In genomic region chr5:53091304-53091703, GRCh38 we compare ENCODE assay signal across 15 cellular contexts. TPM values are rescaled to one million over a fixed set of nuclear protein-coding genes. Genes with fewer than 3 reads are reported as not detected.
A peak's percentile ranks its signal among the peaks of the same experiment; 100 is the strongest.
DNase-seq lines count a peak whose midpoint lies in the region; ATAC-seq, FAIRE-seq and TF ChIP-seq lines count a peak whose summit lies in the region.
"Had no signal": no experiment of that assay in that cellular context is flagged by ENCODE, and none has a peak within 500 bp of the region (broad histone marks: within the 10 kb centered on the region; RNA-seq: fewer than 3 reads in every experiment).

No MANE protein-coding gene starts in this region.

- H3K36me3 Mint-ChIP-seq in activated CD4-positive, alpha-beta T cell treated with anti-CD3 and anti-CD28 coated beads, Interleukin-2, amount 10 ng/mL, durations not matched to agents 24 days and 14 days (ENCODE audit: low read depth): peaks cover 30% of the 10 kb centered on the region
- H3K36me3 Mint-ChIP-seq in naive thymus-derived CD8-positive, alpha-beta T cell: no peaks in the 10 kb centered on the region

- H3K4me1 ChIP-seq in fibroblast of lung (ENCODE audit: control insufficient read depth, extremely low read depth, insufficient read depth, low read length): peaks cover 5% of the 10 kb centered on the region
- H3K4me1 ChIP-seq in skeletal muscle satellite cell (ENCODE audit: control insufficient read depth, insufficient read depth, low read length): peaks cover 8% of the 10 kb centered on the region
- H3K4me1 ChIP-seq: testis had no signal

- TF ChIP-seq CTCF in RWPE1 (conservative IDR thresholded peaks at IDR 0.05; ENCODE audit: low read depth) (no peak), fibroblast of lung (conservative IDR thresholded peaks at IDR 0.05 in 1 of 2, IDR thresholded peaks at IDR 0.05 in 1 of 2; ENCODE audit: low read depth in 1 of 2, low read length in 2 of 2) (peak; percentile 10 to 12)

- POLR2A ChIA-PET in RWPE1 (lab: Yijun Ruan, JAX; ENCODE audit: low non-redundant PET): no interaction called here
- POLR2A ChIA-PET in naive thymus-derived CD8-positive, alpha-beta T cell (lab: Charles Lee): no interaction called here

- peaks cover 38% of the 10 kb centered on the region for H3K4me1 Mint-ChIP-seq in activated CD4-positive, alpha-beta T cell treated with anti-CD3 and anti-CD28 coated beads, Interleukin-2, amount 10 ng/mL, durations not matched to agents 24 days and 14 days
- H3K4me1 Mint-ChIP-seq in naive thymus-derived CD8-positive, alpha-beta T cell: peaks cover 5 to 9% (median 7%) of the 10 kb centered on the region in 4 donors

- H3K9ac ChIP-seq in fibroblast of lung (ENCODE audit: insufficient read depth, low read length) (no peak overlapping the region), skeletal muscle satellite cell (ENCODE audit: low read depth, low read length) (no peak overlapping the region)

- H4K20me1 ChIP-seq in fibroblast of lung (ENCODE audit: control insufficient read depth, extremely low read depth, insufficient read depth, low read length): no peaks in the 10 kb centered on the region

- H3K36me3 ChIP-seq in fibroblast of lung (ENCODE audit: control insufficient read depth, insufficient read depth, low read length) (peaks cover 4% of the 10 kb centered on the region), skeletal muscle satellite cell (ENCODE audit: insufficient read depth, low read length) (peaks cover 20% of the 10 kb centered on the region)

- H3K4me2 ChIP-seq in fibroblast of lung (ENCODE audit: extremely low read depth, insufficient read depth, low read length) (no peak overlapping the region), skeletal muscle satellite cell (ENCODE audit: low read length) (peak overlapping the region; percentile 13)

- intact Hi-C loops in activated CD4-positive, alpha-beta T cell treated with anti-CD3 and anti-CD28 coated beads, Interleukin-2, amount 10 ng/mL, durations not matched to agents 24 days and 14 days (cut with micrococcal nuclease): loop anchor here (2.0 kb wide), 1 partner anchor 17 kb away; the partner anchor contains the start of gene MOCS2

- H3K4me3 ChIP-seq in fibroblast of lung (replicated peaks in 1 of 4; ENCODE audit: control extremely low read depth in 1 of 4, insufficient read depth in 1 of 4, low read depth in 3 of 4, low read length in 4 of 4) (no peak overlapping the region), skeletal muscle satellite cell (ENCODE audit: low read length) (no peak overlapping the region)
- H3K4me3 ChIP-seq: testis had no signal

- CTCF ChIA-PET in RWPE1 (lab: Yijun Ruan, JAX): interaction anchor here (1.0 to 3.8 kb wide), 2 partner anchors 12 to 143 kb away, joined by 3 to 17 read pairs; no protein-coding TSS in a partner anchor

- peak; percentile 47 for DNase-seq in activated CD4-positive, alpha-beta T cell treated with anti-CD3 and anti-CD28 coated beads, Interleukin-2, amount 10 ng/mL, durations not matched to agents 24 days and 14 days
- no peak for DNase-seq in activated CD4-positive, alpha-beta T cell treated with anti-CD3 and anti-CD28 coated beads, Interleukin-2, amount 50 U/mL, for 1 hour
- DNase-seq in RWPE1 (ENCODE audit: low spot score) (peak; percentile 63), fibroblast of lung (ENCODE audit: low read depth in 2 of 2) (peak; percentile 64), GM19239 (ENCODE audit: insufficient read length, low spot score) (no peak), NOMO-1 treated with DMSO at 0.1 percent for 48 hours (lab: John Stamatoyannopoulos, UW; ENCODE audit: unreplicated experiment) (no peak)
- no peak for DNase-seq in naive thymus-derived CD8-positive, alpha-beta T cell
- DNase-seq: activated CD4-positive, alpha-beta T cell treated with anti-CD3 and anti-CD28 coated beads for 4 hours; hippocampal formation; NCI-H1436 treated with DMSO at 0.1 percent for 48 hours; testis had no signal

- no peak for FAIRE-seq in GM19239 (lab: Jason Lieb, UNC)
- FAIRE-seq: A204.1 had no signal

- no peaks in the 10 kb centered on the region for H3K27me3 Mint-ChIP-seq in activated CD4-positive, alpha-beta T cell treated with anti-CD3 and anti-CD28 coated beads, Interleukin-2, amount 10 ng/mL, durations not matched to agents 24 days and 14 days
- no peaks in the 10 kb centered on the region for H3K27me3 Mint-ChIP-seq in naive thymus-derived CD8-positive, alpha-beta T cell
- H3K27me3 Mint-ChIP-seq: dendritic cell treated with granulocyte-macrophage colony-stimulating factor and Interleukin-4, amounts not matched to agents 40 ng/mL and 50 ng/mL, for 4 days had no signal

- H3K79me2 ChIP-seq in fibroblast of lung (ENCODE audit: control insufficient read depth, insufficient read depth, low read length): no peaks in the 10 kb centered on the region

- no peak overlapping the region for H3K27ac ChIP-seq in RWPE1
- no peak overlapping the region for H3K27ac ChIP-seq in fibroblast of lung (ENCODE audit: insufficient read depth, low read length)
- H3K27ac ChIP-seq: testis had no signal

- no peak overlapping the region for H2AFZ ChIP-seq in fibroblast of lung (ENCODE audit: low read length)

- no peak overlapping the region for H3K27ac Mint-ChIP-seq in activated CD4-positive, alpha-beta T cell treated with anti-CD3 and anti-CD28 coated beads, Interleukin-2, amount 10 ng/mL, durations not matched to agents 24 days and 14 days
- H3K27ac Mint-ChIP-seq in naive thymus-derived CD8-positive, alpha-beta T cell: peak overlapping the region in 1 of 10 donors; percentile 47
- H3K27ac Mint-ChIP-seq: dendritic cell treated with granulocyte-macrophage colony-stimulating factor and Interleukin-4, amounts not matched to agents 40 ng/mL and 50 ng/mL, for 4 days had no signal

- H3K9me3 Mint-ChIP-seq in activated CD4-positive, alpha-beta T cell treated with anti-CD3 and anti-CD28 coated beads, Interleukin-2, amount 10 ng/mL, durations not matched to agents 24 days and 14 days: no peaks in the 10 kb centered on the region
- no peaks in the 10 kb centered on the region for H3K9me3 Mint-ChIP-seq in naive thymus-derived CD8-positive, alpha-beta T cell
- H3K9me3 Mint-ChIP-seq: dendritic cell treated with granulocyte-macrophage colony-stimulating factor and Interleukin-4, amounts not matched to agents 40 ng/mL and 50 ng/mL, for 4 days had no signal

- no peaks in the 10 kb centered on the region for H3K27me3 ChIP-seq in fibroblast of lung (ENCODE audit: control insufficient read depth, insufficient read depth, low read length)
- H3K27me3 ChIP-seq in skeletal muscle satellite cell (ENCODE audit: control insufficient read depth, insufficient read depth, low read length): no peaks in the 10 kb centered on the region
- H3K27me3 ChIP-seq: testis had no signal

- no peaks in the 10 kb centered on the region for H3K9me3 ChIP-seq in fibroblast of lung (ENCODE audit: control insufficient read depth, insufficient read depth, low read depth, low read length)
- no peaks in the 10 kb centered on the region for H3K9me3 ChIP-seq in skeletal muscle satellite cell (replicated peaks; ENCODE audit: low read length)
- H3K9me3 ChIP-seq: testis had no signal

- no peak for ATAC-seq in naive thymus-derived CD8-positive, alpha-beta T cell
- ATAC-seq: sciatic nerve had no signal

- H3K4me3 Mint-ChIP-seq in activated CD4-positive, alpha-beta T cell treated with anti-CD3 and anti-CD28 coated beads, Interleukin-2, amount 10 ng/mL, durations not matched to agents 24 days and 14 days: no peak overlapping the region
- H3K4me3 Mint-ChIP-seq in naive thymus-derived CD8-positive, alpha-beta T cell: no peak overlapping the region
- H3K4me3 Mint-ChIP-seq: dendritic cell treated with granulocyte-macrophage colony-stimulating factor and Interleukin-4, amounts not matched to agents 40 ng/mL and 50 ng/mL, for 4 days had no signal

RNA-seq across cellular contexts. Expression of gene MOCS2, which starts 18.3 kb away (rescaled TPM):
- total RNA-seq in activated CD4-positive, alpha-beta T cell treated with anti-CD3 and anti-CD28 coated beads, Interleukin-2, amount 10 ng/mL, durations not matched to agents 24 days and 14 days: 16.5 and 18.4 TPM in 2 replicates
- total RNA-seq in fibroblast of lung: 34.4 and 44.4 TPM in 2 replicates
- polyA plus RNA-seq in fibroblast of lung: 97.0 and 122 TPM in 2 replicates
- 63.9 and 73.7 TPM in 2 replicates for polyA plus RNA-seq in fibroblast of lung (2012)
- 3.3 and 7.0 TPM in 2 replicates for polyA minus RNA-seq in fibroblast of lung (ENCODE audit: low replicate concordance)
- total RNA-seq in skeletal muscle satellite cell (2012; rRNA removed): 43.1 and 43.7 TPM in 2 replicates
- total RNA-seq in naive thymus-derived CD8-positive, alpha-beta T cell: 10 to 100 TPM; 27.6 to 28.0 TPM
- 10 to 100 TPM; 39.0 to 44.4 (median 42.9) TPM for polyA plus RNA-seq in naive thymus-derived CD8-positive, alpha-beta T cell

Comparison
In these comparisons a context has a peak if more than half of its experiments do, and no peak if none do; other contexts are left out.
1. DNase-seq: peak in activated CD4-positive, alpha-beta T cell treated with anti-CD3 and anti-CD28 coated beads, Interleukin-2, amount 10 ng/mL, durations not matched to agents 24 days and 14 days (single experiment), RWPE1 (single experiment) and fibroblast of lung (2 of 2); none in activated CD4-positive, alpha-beta T cell treated with anti-CD3 and anti-CD28 coated beads, Interleukin-2, amount 50 U/mL, for 1 hour (single experiment), GM19239 (single experiment), NOMO-1 treated with DMSO at 0.1 percent for 48 hours (single experiment) and naive thymus-derived CD8-positive, alpha-beta T cell (0 of 10).